In the genomic region with DNA sequence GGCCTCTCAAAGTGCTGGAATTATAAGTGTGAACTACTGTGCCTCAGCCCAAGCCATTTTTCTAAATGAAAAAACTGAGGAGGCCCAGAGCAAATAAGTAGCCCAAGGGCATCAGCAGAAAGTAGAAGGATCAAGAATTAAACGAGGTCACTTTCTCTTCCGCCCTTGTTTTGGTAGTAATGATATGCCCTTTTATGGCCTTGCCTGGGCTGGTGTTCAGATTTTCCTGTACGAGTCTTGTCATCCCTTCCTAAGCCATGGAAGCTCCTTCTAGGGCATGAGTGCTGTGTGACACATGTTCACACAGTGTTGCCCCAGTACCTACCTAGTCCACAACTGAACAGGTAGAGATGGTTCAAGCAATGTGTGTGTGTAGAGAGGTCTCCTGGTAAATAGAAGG, we compare ENCODE assay signal across 1 cellular context.
TF ChIP-seq lines count a peak whose summit lies in the region.

No MANE protein-coding gene starts in this region.

TF ChIP-seq in IMR-90, 13 proteins besides CTCF, POLR2A, EP300 and RAD21:
- TF ChIP-seq FOS (IDR thresholded peaks at IDR 0.05; ENCODE audit: low read depth, low read length), result no peak
TF ChIP-seq in IMR-90: peak in this region for 0.
